1 cellular context compared by ENCODE assay signal in the genomic region with DNA sequence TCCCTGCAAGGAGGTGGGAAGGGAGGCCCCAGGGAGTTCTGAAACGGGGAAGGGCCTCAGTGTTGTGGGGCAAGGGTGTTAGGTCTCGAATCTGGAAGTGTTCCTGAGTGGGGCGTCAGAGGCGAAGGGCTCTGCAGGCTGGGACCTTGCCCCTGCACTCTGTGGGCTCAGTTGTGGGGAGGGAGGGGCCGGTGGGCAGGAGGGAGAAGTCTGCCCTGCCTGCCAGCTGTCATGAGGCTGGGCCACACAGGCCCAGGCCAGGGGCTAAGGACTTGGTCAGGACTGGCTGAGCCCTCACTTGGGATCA.
TF ChIP-seq lines count a peak whose summit lies in the region.

A gene (plus strand): TSS at position 59 of the 307 bp plus-strand sequence. CDS start 689 bp downstream, outside the sequence.

TF ChIP-seq in WTC11, 78 proteins besides CTCF, POLR2A, EP300 and RAD21 (continued from another document):
- TF ChIP-seq, protein P1, sequence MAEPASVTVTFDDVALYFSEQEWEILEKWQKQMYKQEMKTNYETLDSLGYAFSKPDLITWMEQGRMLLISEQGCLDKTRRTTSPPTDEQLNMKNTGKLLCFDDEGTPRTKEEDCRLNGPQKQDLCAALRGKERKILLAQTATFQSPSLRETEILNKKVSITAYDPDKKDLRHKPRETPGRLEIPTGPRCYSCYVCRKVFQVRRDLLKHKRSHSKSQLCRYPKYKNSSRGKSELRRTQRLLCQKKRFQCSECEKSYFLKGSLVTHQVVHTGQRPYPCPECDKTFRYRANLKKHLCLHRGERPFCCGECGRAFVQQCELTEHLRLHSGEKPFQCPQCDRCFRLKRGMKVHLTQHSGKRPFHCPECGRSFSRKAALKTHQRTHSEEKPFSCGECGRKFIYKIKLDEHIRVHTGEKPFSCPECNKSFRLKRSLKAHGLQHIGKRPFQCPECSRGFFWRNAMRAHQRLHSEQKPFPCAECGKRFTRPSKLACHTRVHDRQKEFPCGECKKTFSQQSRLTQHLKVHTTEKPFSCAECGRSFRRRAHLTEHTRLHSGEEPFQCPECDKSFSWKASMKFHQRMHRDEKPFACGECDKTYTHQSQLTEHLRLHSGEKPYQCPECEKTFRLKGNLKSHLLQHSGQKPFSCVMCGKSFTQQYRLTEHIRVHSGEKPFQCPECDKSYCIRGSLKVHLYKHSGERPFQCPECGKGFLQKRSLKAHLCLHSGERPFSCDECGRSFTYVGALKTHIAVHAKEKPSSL (CRISPR knock-in tag; conservative IDR thresholded peaks at IDR 0.05), result no peak
- TF ChIP-seq HMGA2 (CRISPR knock-in tag; IDR thresholded peaks at IDR 0.05), result no peak
- no peak for TF ChIP-seq FOXJ3 (CRISPR knock-in tag; IDR thresholded peaks at IDR 0.05; ENCODE audit: borderline replicate concordance)
